In the genomic region with DNA sequence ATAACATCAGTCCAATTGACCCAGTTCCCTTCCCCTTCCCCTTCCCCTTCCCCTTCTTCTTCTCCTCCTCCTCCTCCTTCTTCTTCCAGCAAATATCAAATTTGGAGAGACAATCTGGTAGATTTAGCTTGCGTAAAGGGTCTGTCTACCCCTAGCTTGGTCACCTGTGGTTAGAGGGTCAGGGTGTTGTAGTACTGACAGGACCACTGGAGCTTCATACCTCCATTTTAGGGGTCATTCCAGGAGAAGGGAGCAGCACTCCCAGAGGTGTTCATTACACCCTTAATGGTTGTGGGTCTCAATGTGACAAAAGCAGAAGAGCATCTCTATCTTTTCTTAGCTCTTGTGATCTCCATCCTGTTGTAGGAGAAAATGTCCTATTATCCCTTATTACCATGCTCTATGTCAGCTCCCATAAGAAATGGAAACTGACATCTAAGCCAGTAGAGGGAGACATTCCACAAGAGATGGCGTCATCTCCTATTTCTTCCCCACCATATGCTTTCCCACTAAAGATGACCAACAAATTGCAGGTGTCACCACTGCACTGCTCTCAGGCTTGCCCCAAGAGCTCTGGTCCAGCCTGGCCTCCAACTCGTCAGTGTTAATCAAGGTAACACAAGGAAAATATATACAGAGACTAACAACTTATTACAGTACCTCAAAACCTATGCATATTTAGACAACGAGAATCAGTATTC, we compare ENCODE assay signal across 1 cellular context.
TF ChIP-seq lines count a peak whose summit lies in the region.

No MANE protein-coding gene starts in this region.

TF ChIP-seq in K562, 482 proteins besides CTCF, POLR2A, EP300 and RAD21:
- TF ChIP-seq CREM (IDR thresholded peaks at IDR 0.05; ENCODE audit: low read depth) (peak; percentile 53; the same call in 1 of the 2 replicates), MYC (IDR thresholded peaks at IDR 0.05; ENCODE audit: low read depth, low read length) (0 out of 2 replicates have a peak, but pooled peaks have one; percentile 8), MYC (CRISPR knock-in tag; IDR thresholded peaks at IDR 0.05; ENCODE audit: borderline replicate concordance, low read depth) (no peak), CBX3 (IDR thresholded peaks at IDR 0.05; ENCODE audit: borderline replicate concordance in 1 of 2, low read length in 2 of 2) (0 out of 3 replicates have a peak, but pooled peaks of 1 of the 2 experiments have one; percentile 43), EHMT2 (IDR thresholded peaks at IDR 0.05) (peak; percentile 62; the same call in 1 of the 2 replicates), MIER1 (IDR thresholded peaks at IDR 0.05; ENCODE audit: low read depth) (no peak), CC2D1A (IDR thresholded peaks at IDR 0.05) (0 out of 2 replicates have a peak, but pooled peaks have one; percentile 42), ZNF282 (CRISPR knock-in tag; IDR thresholded peaks at IDR 0.05) (no peak), DEAF1 (CRISPR knock-in tag; IDR thresholded peaks at IDR 0.05) (peak; percentile 78), SMC3 (conservative IDR thresholded peaks at IDR 0.05; ENCODE audit: insufficient read depth, low read depth, low read length) (peak; percentile 64; the same call in 1 of the 2 replicates), ATF3 (IDR thresholded peaks at IDR 0.05) (peak; percentile 70), ATF3 (CRISPR knock-in tag; conservative IDR thresholded peaks at IDR 0.05) (no peak), YY1 (IDR thresholded peaks at IDR 0.05; ENCODE audit: borderline replicate concordance in 1 of 3, control insufficient read depth in 1 of 3, extremely low read depth in 1 of 3, insufficient read depth in 3 of 3, insufficient read length in 1 of 3, insufficient replicate concordance in 2 of 3, low read depth in 1 of 3, low read length in 2 of 3) (peak in 1 of 3 experiments; percentile 28), MEF2A (IDR thresholded peaks at IDR 0.05; ENCODE audit: control insufficient read depth, low read depth, low read length) (0 out of 2 replicates have a peak, but pooled peaks have one; percentile 23), ATF7 (IDR thresholded peaks at IDR 0.05) (peak; percentile 69; the same call in 1 of the 2 replicates), JUN (IDR thresholded peaks at IDR 0.05; ENCODE audit: borderline replicate concordance, low read depth, low read length) (peak; percentile 31; the same call in 1 of the 2 replicates), JUN (CRISPR knock-in tag; IDR thresholded peaks at IDR 0.05; ENCODE audit: borderline replicate concordance) (no peak), HMGN3 (IDR thresholded peaks at IDR 0.05; ENCODE audit: borderline replicate concordance, extremely low read depth, insufficient read length, low read depth, low read length) (no peak), JUND (IDR thresholded peaks at IDR 0.05; ENCODE audit: borderline replicate concordance, low read depth, low read length) (peak; percentile 70; the same call in 1 of the 2 replicates), JUND (tag; IDR thresholded peaks at IDR 0.05; ENCODE audit: borderline replicate concordance, low read depth, low read length) (peak; percentile 66; the same call in 2 of the 3 replicates)
- TF ChIP-seq, protein P1, sequence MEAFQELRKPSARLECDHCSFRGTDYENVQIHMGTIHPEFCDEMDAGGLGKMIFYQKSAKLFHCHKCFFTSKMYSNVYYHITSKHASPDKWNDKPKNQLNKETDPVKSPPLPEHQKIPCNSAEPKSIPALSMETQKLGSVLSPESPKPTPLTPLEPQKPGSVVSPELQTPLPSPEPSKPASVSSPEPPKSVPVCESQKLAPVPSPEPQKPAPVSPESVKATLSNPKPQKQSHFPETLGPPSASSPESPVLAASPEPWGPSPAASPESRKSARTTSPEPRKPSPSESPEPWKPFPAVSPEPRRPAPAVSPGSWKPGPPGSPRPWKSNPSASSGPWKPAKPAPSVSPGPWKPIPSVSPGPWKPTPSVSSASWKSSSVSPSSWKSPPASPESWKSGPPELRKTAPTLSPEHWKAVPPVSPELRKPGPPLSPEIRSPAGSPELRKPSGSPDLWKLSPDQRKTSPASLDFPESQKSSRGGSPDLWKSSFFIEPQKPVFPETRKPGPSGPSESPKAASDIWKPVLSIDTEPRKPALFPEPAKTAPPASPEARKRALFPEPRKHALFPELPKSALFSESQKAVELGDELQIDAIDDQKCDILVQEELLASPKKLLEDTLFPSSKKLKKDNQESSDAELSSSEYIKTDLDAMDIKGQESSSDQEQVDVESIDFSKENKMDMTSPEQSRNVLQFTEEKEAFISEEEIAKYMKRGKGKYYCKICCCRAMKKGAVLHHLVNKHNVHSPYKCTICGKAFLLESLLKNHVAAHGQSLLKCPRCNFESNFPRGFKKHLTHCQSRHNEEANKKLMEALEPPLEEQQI (IDR thresholded peaks at IDR 0.05): 0 out of 2 replicates have a peak, but pooled peaks have one; percentile 40
- TF ChIP-seq, protein P2, sequence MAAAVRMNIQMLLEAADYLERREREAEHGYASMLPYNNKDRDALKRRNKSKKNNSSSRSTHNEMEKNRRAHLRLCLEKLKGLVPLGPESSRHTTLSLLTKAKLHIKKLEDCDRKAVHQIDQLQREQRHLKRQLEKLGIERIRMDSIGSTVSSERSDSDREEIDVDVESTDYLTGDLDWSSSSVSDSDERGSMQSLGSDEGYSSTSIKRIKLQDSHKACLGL (CRISPR knock-in tag; IDR thresholded peaks at IDR 0.05; ENCODE audit: borderline replicate concordance, poor library complexity, severe bottlenecking): no peak
- TF ChIP-seq, protein P3, sequence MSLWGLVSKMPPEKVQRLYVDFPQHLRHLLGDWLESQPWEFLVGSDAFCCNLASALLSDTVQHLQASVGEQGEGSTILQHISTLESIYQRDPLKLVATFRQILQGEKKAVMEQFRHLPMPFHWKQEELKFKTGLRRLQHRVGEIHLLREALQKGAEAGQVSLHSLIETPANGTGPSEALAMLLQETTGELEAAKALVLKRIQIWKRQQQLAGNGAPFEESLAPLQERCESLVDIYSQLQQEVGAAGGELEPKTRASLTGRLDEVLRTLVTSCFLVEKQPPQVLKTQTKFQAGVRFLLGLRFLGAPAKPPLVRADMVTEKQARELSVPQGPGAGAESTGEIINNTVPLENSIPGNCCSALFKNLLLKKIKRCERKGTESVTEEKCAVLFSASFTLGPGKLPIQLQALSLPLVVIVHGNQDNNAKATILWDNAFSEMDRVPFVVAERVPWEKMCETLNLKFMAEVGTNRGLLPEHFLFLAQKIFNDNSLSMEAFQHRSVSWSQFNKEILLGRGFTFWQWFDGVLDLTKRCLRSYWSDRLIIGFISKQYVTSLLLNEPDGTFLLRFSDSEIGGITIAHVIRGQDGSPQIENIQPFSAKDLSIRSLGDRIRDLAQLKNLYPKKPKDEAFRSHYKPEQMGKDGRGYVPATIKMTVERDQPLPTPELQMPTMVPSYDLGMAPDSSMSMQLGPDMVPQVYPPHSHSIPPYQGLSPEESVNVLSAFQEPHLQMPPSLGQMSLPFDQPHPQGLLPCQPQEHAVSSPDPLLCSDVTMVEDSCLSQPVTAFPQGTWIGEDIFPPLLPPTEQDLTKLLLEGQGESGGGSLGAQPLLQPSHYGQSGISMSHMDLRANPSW (CRISPR knock-in tag; IDR thresholded peaks at IDR 0.05): no peak
- TF ChIP-seq, protein P4, sequence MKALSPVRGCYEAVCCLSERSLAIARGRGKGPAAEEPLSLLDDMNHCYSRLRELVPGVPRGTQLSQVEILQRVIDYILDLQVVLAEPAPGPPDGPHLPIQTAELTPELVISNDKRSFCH (CRISPR knock-in tag; IDR thresholded peaks at IDR 0.05): no peak
- TF ChIP-seq, protein P4 (tag; IDR thresholded peaks at IDR 0.05): no peak
